Comparison of ENCODE assay signal across 1 cellular context in genomic region chr6:155495011-155495768, GRCh38.
TF ChIP-seq lines count a peak whose summit lies in the region.

No MANE protein-coding gene starts in this region.

TF ChIP-seq in HepG2, 621 proteins besides CTCF, POLR2A, EP300 and RAD21 (continued from another document and continues in another):
- TF ChIP-seq ARID4A (CRISPR knock-in tag; IDR thresholded peaks at IDR 0.05; ENCODE audit: borderline replicate concordance) = peak; percentile 31
- TF ChIP-seq ZBTB1 (CRISPR knock-in tag; IDR thresholded peaks at IDR 0.05; ENCODE audit: borderline replicate concordance) = no peak
- peak; percentile 92; the same call in 1 of the 2 replicates for TF ChIP-seq ZBTB4 (CRISPR knock-in tag; IDR thresholded peaks at IDR 0.05; ENCODE audit: borderline replicate concordance)
- TF ChIP-seq ZBTB33 (CRISPR knock-in tag; IDR thresholded peaks at IDR 0.05) = peak; percentile 78
- peak; percentile 70 for TF ChIP-seq HOMEZ (CRISPR knock-in tag; IDR thresholded peaks at IDR 0.05; ENCODE audit: low read depth)
- TF ChIP-seq PRDM4 (CRISPR knock-in tag; IDR thresholded peaks at IDR 0.05; ENCODE audit: borderline replicate concordance) = no peak
- TF ChIP-seq ZNF605 (CRISPR knock-in tag; IDR thresholded peaks at IDR 0.05) = 0 out of 2 replicates have a peak, but pooled peaks have one; percentile 37
- no peak for TF ChIP-seq ZNF280D (CRISPR knock-in tag; IDR thresholded peaks at IDR 0.05)
- 0 out of 2 replicates have a peak, but pooled peaks have one; percentile 41 for TF ChIP-seq SMYD3 (CRISPR knock-in tag; IDR thresholded peaks at IDR 0.05)
- peak; percentile 64 for TF ChIP-seq PAXIP1 (CRISPR knock-in tag; conservative IDR thresholded peaks at IDR 0.05)
- peak; percentile 23; the same call in 1 of the 2 replicates for TF ChIP-seq HOXA5 (CRISPR knock-in tag; IDR thresholded peaks at IDR 0.05)
- no peak for TF ChIP-seq PHB2 (IDR thresholded peaks at IDR 0.05; ENCODE audit: partially characterized antibody)
- no peak for TF ChIP-seq ZNF552 (CRISPR knock-in tag; IDR thresholded peaks at IDR 0.05; ENCODE audit: borderline replicate concordance)
- peak; percentile 65 for TF ChIP-seq ZFP90 (CRISPR knock-in tag; IDR thresholded peaks at IDR 0.05; ENCODE audit: borderline replicate concordance)
- TF ChIP-seq MED13 (CRISPR knock-in tag; IDR thresholded peaks at IDR 0.05) = peak; percentile 90
- TF ChIP-seq MAF1 (CRISPR knock-in tag; IDR thresholded peaks at IDR 0.05; ENCODE audit: borderline replicate concordance) = no peak
- TF ChIP-seq JUND (CRISPR knock-in tag; IDR thresholded peaks at IDR 0.05) = no peak
- TF ChIP-seq THRA (CRISPR knock-in tag; IDR thresholded peaks at IDR 0.05; ENCODE audit: borderline replicate concordance) = 0 out of 2 replicates have a peak, but pooled peaks have one; percentile 20
- no peak for TF ChIP-seq MTERF4 (CRISPR knock-in tag; IDR thresholded peaks at IDR 0.05)
- peak; percentile 73; the same call in 1 of the 2 replicates for TF ChIP-seq IRF2 (CRISPR knock-in tag; IDR thresholded peaks at IDR 0.05)
- TF ChIP-seq HNRNPLL (IDR thresholded peaks at IDR 0.05; ENCODE audit: low read depth, low read length, poor library complexity, severe bottlenecking) = no peak
- TF ChIP-seq ATF4 (CRISPR knock-in tag; IDR thresholded peaks at IDR 0.05) = peak in 1 of 2 experiments; percentile 61; a peak in 1 of 4 replicates
- TF ChIP-seq RXRA (CRISPR knock-in tag; IDR thresholded peaks at IDR 0.05) = peak; percentile 67; the same call in 1 of the 2 replicates
- TF ChIP-seq ZFY (CRISPR knock-in tag; IDR thresholded peaks at IDR 0.05) = peak; percentile 27; the same call in 1 of the 2 replicates
- TF ChIP-seq PAWR (CRISPR knock-in tag; IDR thresholded peaks at IDR 0.05; ENCODE audit: borderline replicate concordance) = no peak
